Comparison of ENCODE assay signal across 31 cellular contexts in genomic region chr12:125593269-125593668, GRCh38.
A peak's percentile ranks its signal among the peaks of the same experiment; 100 is the strongest.
DNase-seq lines count a peak whose midpoint lies in the region; ATAC-seq, FAIRE-seq and TF ChIP-seq lines count a peak whose summit lies in the region.
"Had no signal": no experiment of that assay in that cellular context is flagged by ENCODE, and none has a peak within 500 bp of the region (broad histone marks: within the 10 kb centered on the region; RNA-seq: fewer than 3 reads in every experiment).

No MANE protein-coding gene starts in this region.

- H3K36me3 ChIP-seq in HepG2 (replicated peaks in 1 of 2; ENCODE audit: control insufficient read depth in 1 of 2, insufficient read depth in 2 of 2, low read length in 2 of 2), result no peaks in the 10 kb centered on the region
- no peaks in the 10 kb centered on the region for H3K36me3 ChIP-seq in right lobe of liver
- H3K36me3 ChIP-seq in esophagus muscularis mucosa, result no peaks in the 10 kb centered on the region
- H3K36me3 ChIP-seq: BE2C; BLaER1; BLaER1 treated with 17β-estradiol and CSF1 and Interleukin-3, amounts not matched to agents 10 nM and 100 nM had no signal

- no peak overlapping the region for H3K4me3 ChIP-seq in HepG2 (replicated peaks in 1 of 3; ENCODE audit: insufficient read depth in 1 of 3, low read depth in 2 of 3, low read length in 3 of 3)
- H3K4me3 ChIP-seq in right lobe of liver, result no peak overlapping the region
- H3K4me3 ChIP-seq in esophagus muscularis mucosa, result no peak overlapping the region
- H3K4me3 ChIP-seq: A549; BLaER1; BLaER1 treated with 17β-estradiol and CSF1 and Interleukin-3, amounts not matched to agents 10 nM and 100 nM had no signal

- 0 out of 2 replicates have a peak, but pooled peaks cover 5% of the 10 kb centered on the region for H3K9me3 ChIP-seq in HepG2 (ENCODE audit: low read length)
- no peaks in the 10 kb centered on the region for H3K9me3 ChIP-seq in right lobe of liver
- peaks cover 0 to 9% (median 3%) of the 10 kb centered on the region in 4 donors for H3K9me3 ChIP-seq in esophagus muscularis mucosa
- H3K9me3 ChIP-seq: A549, BE2C, Caco-2 had no signal

- H2AFZ ChIP-seq in HepG2 (ENCODE audit: low read length), result no peak overlapping the region

- H3K4me1 ChIP-seq in HepG2 (ENCODE audit: insufficient read depth, low read length) (no peaks in the 10 kb centered on the region), right lobe of liver (no peaks in the 10 kb centered on the region), esophagus muscularis mucosa (no peaks in the 10 kb centered on the region)
- H3K4me1 ChIP-seq: A549; BE2C; BLaER1; BLaER1 treated with 17β-estradiol and CSF1 and Interleukin-3, amounts not matched to agents 10 nM and 100 nM; Caco-2 had no signal

- ATAC-seq in HepG2, result no peak
- ATAC-seq in right lobe of liver, result no peak
- ATAC-seq: A549; CD8-positive, alpha-beta T cell had no signal

- H4K20me1 ChIP-seq in HepG2 (ENCODE audit: insufficient read depth, low read length), result no peaks in the 10 kb centered on the region
- H4K20me1 ChIP-seq: BLaER1; BLaER1 treated with 17β-estradiol and CSF1 and Interleukin-3, amounts not matched to agents 10 nM and 100 nM had no signal

- no peak for FAIRE-seq in HepG2 (lab: Jason Lieb, UNC)
- FAIRE-seq: A204.1, A549, D721Med had no signal

- TF ChIP-seq EP300 in HepG2 (IDR thresholded peaks at IDR 0.05; ENCODE audit: low read depth in 2 of 2, low read length in 2 of 2), result no peak
- TF ChIP-seq EP300 in HepG2 (CRISPR knock-in tag; IDR thresholded peaks at IDR 0.05; ENCODE audit: borderline replicate concordance), result no peak
- no peak for TF ChIP-seq EP300 in esophagus muscularis mucosa (IDR thresholded peaks at IDR 0.05)

- CTCF ChIA-PET in HepG2 (lab: Yijun Ruan, JAX; ENCODE audit: low intra/inter-chr PET ratio, low total read pairs), result no interaction called here

- H3K4me2 ChIP-seq in HepG2 (ENCODE audit: low read depth, low read length), result no peak overlapping the region
- H3K4me2 ChIP-seq: A549; BLaER1; BLaER1 treated with 17β-estradiol and CSF1 and Interleukin-3, amounts not matched to agents 10 nM and 100 nM had no signal

- TF ChIP-seq CTCF in HepG2 (CRISPR knock-in tag; IDR thresholded peaks at IDR 0.05), result no peak
- TF ChIP-seq CTCF in right lobe of liver (IDR thresholded peaks at IDR 0.05), result no peak
- no peak for TF ChIP-seq CTCF in esophagus muscularis mucosa (IDR thresholded peaks at IDR 0.05)

- TF ChIP-seq RAD21 in HepG2 (CRISPR knock-in tag; IDR thresholded peaks at IDR 0.05), result no peak

- in situ Hi-C loops in HepG2 (cut with HindIII; ENCODE audit: extremely low pct_ligation_motif_present, low pct_unique_long_range_greater_than_20kb), result no loop called here

- TF ChIP-seq POLR2A in HepG2 (IDR thresholded peaks at IDR 0.05; ENCODE audit: insufficient read depth in 1 of 2, low read depth in 2 of 2, low read length in 2 of 2), result no peak
- TF ChIP-seq POLR2A in right lobe of liver (IDR thresholded peaks at IDR 0.05), result no peak
- TF ChIP-seq POLR2A in esophagus muscularis mucosa (IDR thresholded peaks at IDR 0.05; ENCODE audit: low read depth), result no peak

- BruUV-seq in HepG2 (replicated peaks; lab: Mats Ljungman, UMichigan), result no TSS peak

- DNase-seq in HepG2 (ENCODE audit: low spot score) (no peak), right lobe of liver (no peak), esophagus muscularis mucosa (ENCODE audit: extremely low spot score) (peak; percentile 68), H4 (ENCODE audit: low spot score) (no peak)
- DNase-seq: 8988T; ACHN; AML-193; BE2C; C1 segment of cervical spinal cord; Caco-2; Calu3; CD4-positive, alpha-beta memory T cell; CD4-positive, alpha-beta T cell; CD4-positive, CD25-positive, alpha-beta regulatory T cell; CD8-positive, alpha-beta memory T cell; CD8-positive, alpha-beta T cell; COR-L47; DMS 273 treated with DMSO at 0.1 percent for 48 hours; DMS153; DMS53; DMS79; DMS79 treated with DMSO at 0.1 percent for 48 hours; DND-41; EL had no signal

- intact Hi-C loops in HepG2 (cut with micrococcal nuclease; ENCODE audit: unreplicated experiment), result no loop called here
- intact Hi-C loops in right lobe of liver (cut with DNase I), result no loop called here
- intact Hi-C loops in esophagus muscularis mucosa (cut with DNase I), result no loop called here

- 0% methylated on average over 1 of the region's 1 CpG for WGBS in HepG2 (ENCODE audit: low lambda C conversion rate)
- 43% methylated on average over 1 of the region's 1 CpG for WGBS in right lobe of liver (ENCODE audit: insufficient coverage, low coverage, low lambda C conversion rate, missing lambda C conversion rate)
- WGBS in esophagus muscularis mucosa, result 78% methylated on average over 1 of the region's 1 CpG

- POLR2A ChIA-PET in HepG2 (lab: Yijun Ruan, JAX), result no interaction called here

- H3K9ac ChIP-seq in HepG2 (ENCODE audit: insufficient read depth, low read depth, low read length), result no peak overlapping the region
- H3K9ac ChIP-seq: BLaER1; BLaER1 treated with 17β-estradiol and CSF1 and Interleukin-3, amounts not matched to agents 10 nM and 100 nM had no signal

- no peaks in the 10 kb centered on the region for H3K79me2 ChIP-seq in HepG2 (ENCODE audit: insufficient read depth, low read length)

- no peak overlapping the region for H3K27ac ChIP-seq in HepG2 (ENCODE audit: extremely low read length, insufficient read depth, low read length)
- no peak overlapping the region for H3K27ac ChIP-seq in right lobe of liver
- no peak overlapping the region for H3K27ac ChIP-seq in esophagus muscularis mucosa (replicated peaks in 1 of 4)
- H3K27ac ChIP-seq: 22Rv1; A549; BLaER1; BLaER1 treated with 17β-estradiol and CSF1 and Interleukin-3, amounts not matched to agents 10 nM and 100 nM; C4-2B had no signal

- H3K27me3 ChIP-seq in HepG2 (ENCODE audit: control insufficient read depth in 1 of 2, insufficient read depth in 2 of 2, low read length in 2 of 2) (no peaks in the 10 kb centered on the region; a peak in 1 of 5 replicates), right lobe of liver (no peaks in the 10 kb centered on the region), esophagus muscularis mucosa (no peaks in the 10 kb centered on the region)
- H3K27me3 ChIP-seq: BE2C; BLaER1; BLaER1 treated with 17β-estradiol and CSF1 and Interleukin-3, amounts not matched to agents 10 nM and 100 nM had no signal

TF ChIP-seq in HepG2, 621 proteins besides CTCF, POLR2A, EP300 and RAD21:
- TF ChIP-seq MNT (IDR thresholded peaks at IDR 0.05), result peak; percentile 75
- TF ChIP-seq ZNF781 (CRISPR knock-in tag; IDR thresholded peaks at IDR 0.05; ENCODE audit: borderline replicate concordance, not compliant biosample characterization), result no peak
- TF ChIP-seq ZNF354B (CRISPR knock-in tag; IDR thresholded peaks at IDR 0.05), result no peak
- no peak for TF ChIP-seq ZNF607 (CRISPR knock-in tag; IDR thresholded peaks at IDR 0.05; ENCODE audit: borderline replicate concordance)
TF ChIP-seq in HepG2: peak in this region for 1.
